8 cellular contexts compared by ENCODE assay signal in the genomic region with DNA sequence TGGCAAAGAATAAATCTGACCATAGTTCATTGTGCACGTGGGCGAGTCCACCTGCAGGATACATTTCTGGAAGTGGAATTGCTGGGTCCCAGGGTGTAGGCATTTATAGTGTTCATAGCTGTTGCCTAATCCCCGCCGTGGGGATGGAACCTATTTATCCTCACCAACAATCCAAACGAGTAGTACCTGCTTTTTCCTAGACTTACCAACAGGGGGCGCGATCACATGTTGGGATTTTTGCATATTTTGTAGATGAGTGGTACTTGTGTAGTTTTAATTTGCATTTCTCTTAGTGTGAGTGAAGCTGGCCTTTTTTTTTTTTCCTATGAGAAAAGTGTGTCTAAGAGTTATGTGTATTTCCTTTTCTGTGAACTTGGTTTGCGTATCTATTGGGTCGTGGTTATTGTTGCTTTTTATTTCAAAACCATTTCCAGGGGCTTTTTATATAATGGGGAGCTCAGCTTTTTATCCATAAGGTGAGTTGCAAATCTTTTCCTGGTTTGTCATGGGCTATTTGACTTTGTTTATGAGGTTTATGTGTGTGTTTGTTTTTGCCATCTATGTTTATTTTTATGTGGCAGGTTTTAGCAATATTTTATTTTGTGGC.
DNase-seq lines count a peak whose midpoint lies in the region; ATAC-seq and TF ChIP-seq lines count a peak whose summit lies in the region.

No MANE protein-coding gene starts in this region.

- WGBS in mesendoderm (ENCODE audit: extremely low coverage, insufficient coverage, low lambda C conversion rate), result no CpG with 5 or more reads among the region's 9 CpGs

- H3K4ac ChIP-seq in mesendoderm (ENCODE audit: low read depth, low read length), result no peak overlapping the region

- intact Hi-C loops in activated CD8-positive, alpha-beta T cell treated with anti-CD3 and anti-CD28 coated beads for 36 hours (cut with micrococcal nuclease), result loop anchor here (2.0 kb wide), 1 partner anchor 77 kb away; no protein-coding TSS in a partner anchor

- peaks cover 5% of the 10 kb centered on the region; the same call in 1 of the 2 replicates for H3K9me3 ChIP-seq in AG04450 (ENCODE audit: control insufficient read depth, insufficient read depth, low read length)

- POLR2A ChIA-PET in AG04450 (lab: Yijun Ruan, JAX), result interaction anchor here (0.7 kb wide), 1 partner anchor 127 kb away, joined by 5 read pairs; no protein-coding TSS in a partner anchor
- POLR2A ChIA-PET in activated CD8-positive, alpha-beta T cell treated with anti-CD3 and anti-CD28 coated beads for 36 hours (lab: Charles Lee), result interaction anchor here (0.6 kb wide), 1 partner anchor 78 kb away, joined by 3 read pairs; no protein-coding TSS in a partner anchor

- no peak overlapping the region for H3K18ac ChIP-seq in mesendoderm (ENCODE audit: low read length)

- no peaks in the 10 kb centered on the region for H3K36me3 ChIP-seq in mesendoderm (ENCODE audit: control insufficient read depth, insufficient read depth, low read length)

- no peaks in the 10 kb centered on the region for H3K79me2 ChIP-seq in mesendoderm (ENCODE audit: control insufficient read depth, insufficient read depth, low read length)

- H2BK5ac ChIP-seq in mesendoderm (ENCODE audit: low read length), result no peak overlapping the region

- H3K4me3 Mint-ChIP-seq in activated CD8-positive, alpha-beta T cell treated with anti-CD3 and anti-CD28 coated beads for 36 hours, result no peak overlapping the region

- H4K5ac ChIP-seq in mesendoderm (ENCODE audit: low read length), result no peak overlapping the region

- H3K27me3 Mint-ChIP-seq in activated CD8-positive, alpha-beta T cell treated with anti-CD3 and anti-CD28 coated beads for 36 hours, result peaks cover 2% of the 10 kb centered on the region

- H3K36me3 Mint-ChIP-seq in activated CD8-positive, alpha-beta T cell treated with anti-CD3 and anti-CD28 coated beads for 36 hours (ENCODE audit: low read depth), result no peaks in the 10 kb centered on the region

- H3K4me3 ChIP-seq in AG04450 (ENCODE audit: low read depth, low read length), result no peak overlapping the region
- no peak overlapping the region for H3K4me3 ChIP-seq in mesendoderm (ENCODE audit: low read length)

- no peak overlapping the region for H3K27ac Mint-ChIP-seq in activated CD8-positive, alpha-beta T cell treated with anti-CD3 and anti-CD28 coated beads for 36 hours

- no peak overlapping the region for H3K9ac ChIP-seq in mesendoderm (ENCODE audit: low read length)

- H3K4me2 ChIP-seq in mesendoderm (ENCODE audit: low read length), result no peak overlapping the region

- H3K79me1 ChIP-seq in mesendoderm (ENCODE audit: low read length), result no peaks in the 10 kb centered on the region

- H3K23ac ChIP-seq in mesendoderm (ENCODE audit: low read length), result no peak overlapping the region

- H3K56ac ChIP-seq in mesendoderm (ENCODE audit: low read length), result no peak overlapping the region

- DNase-seq in AG04450 (ENCODE audit: low read depth, low spot score), result peak; percentile 68
- DNase-seq in GM20000 (ENCODE audit: low spot score), result peak; percentile 77
- peak; percentile 48 for DNase-seq in NCI-H774 (lab: John Stamatoyannopoulos, UW)
- DNase-seq in activated CD8-positive, alpha-beta T cell treated with anti-CD3 and anti-CD28 coated beads for 36 hours, result peak; percentile 76
- peak; percentile 59 for DNase-seq in effector CD4-positive, alpha-beta T cell
- DNase-seq in mesendoderm, result peak; percentile 74
- DNase-seq in stimulated activated CD8-positive, alpha-beta memory T cell treated with anti-CD3 and anti-CD28 coated beads, Interleukin-4, amount 100 ng/mL, for 1 hour (ENCODE audit: low read depth in 2 of 2, low spot score in 1 of 2), result peak; percentile 34 to 43
- no peak for DNase-seq in NCI-H187 treated with DMSO at 0.1 percent for 48 hours (lab: John Stamatoyannopoulos, UW)

- no peak overlapping the region for H2BK120ac ChIP-seq in mesendoderm (ENCODE audit: low read depth, low read length)

- no peak overlapping the region for H2BK15ac ChIP-seq in mesendoderm (replicated peaks; ENCODE audit: low read depth)

- TF ChIP-seq CTCF in AG04450 (IDR thresholded peaks at IDR 0.05; ENCODE audit: low read depth, low read length) (peak; percentile 79), GM20000 (IDR thresholded peaks at IDR 0.05; ENCODE audit: extremely low read depth, missing control alignments) (peak; percentile 55)
- peak; percentile 83 for TF ChIP-seq CTCF in activated CD8-positive, alpha-beta T cell treated with anti-CD3 and anti-CD28 coated beads for 36 hours (IDR thresholded peaks at IDR 0.05)

- CTCF ChIA-PET in AG04450 (lab: Charles Lee), result interaction anchor here (0.6 to 3.3 kb wide), 44 partner anchors 9 to 987 kb away, joined by 3 to 24 read pairs (median 4); no protein-coding TSS in a partner anchor
- CTCF ChIA-PET in activated CD8-positive, alpha-beta T cell treated with anti-CD3 and anti-CD28 coated beads for 36 hours (lab: Charles Lee), result interaction anchor here (0.7 to 4.2 kb wide), 34 partner anchors 8 to 622 kb away, joined by 3 to 69 read pairs (median 4); a partner anchor contains a TSS

- no peak overlapping the region for H2AK5ac ChIP-seq in mesendoderm (ENCODE audit: low read length)

- H3K4me1 Mint-ChIP-seq in activated CD8-positive, alpha-beta T cell treated with anti-CD3 and anti-CD28 coated beads for 36 hours (ENCODE audit: low read depth), result peaks cover 13% of the 10 kb centered on the region

- H3K27ac ChIP-seq in AG04450 (ENCODE audit: low read depth, low read length) (no peak overlapping the region), mesendoderm (ENCODE audit: low read depth, low read length) (no peak overlapping the region)

- H3K27me3 ChIP-seq in AG04450 (ENCODE audit: control insufficient read depth, insufficient read depth, low read length) (peaks cover 4% of the 10 kb centered on the region), mesendoderm (ENCODE audit: insufficient read depth, low read length, poor library complexity) (no peaks in the 10 kb centered on the region)

- H4K8ac ChIP-seq in mesendoderm (ENCODE audit: low read depth, low read length), result no peak overlapping the region

- H3K4me1 ChIP-seq in mesendoderm (ENCODE audit: control insufficient read depth, low read depth, low read length), result peaks cover 2% of the 10 kb centered on the region

- H3K9me3 Mint-ChIP-seq in activated CD8-positive, alpha-beta T cell treated with anti-CD3 and anti-CD28 coated beads for 36 hours, result no peaks in the 10 kb centered on the region

- ATAC-seq in activated CD8-positive, alpha-beta T cell treated with anti-CD3 and anti-CD28 coated beads for 36 hours, result peak; percentile 63
